ENCODE assay signal across 32 cellular contexts in the genomic region with DNA sequence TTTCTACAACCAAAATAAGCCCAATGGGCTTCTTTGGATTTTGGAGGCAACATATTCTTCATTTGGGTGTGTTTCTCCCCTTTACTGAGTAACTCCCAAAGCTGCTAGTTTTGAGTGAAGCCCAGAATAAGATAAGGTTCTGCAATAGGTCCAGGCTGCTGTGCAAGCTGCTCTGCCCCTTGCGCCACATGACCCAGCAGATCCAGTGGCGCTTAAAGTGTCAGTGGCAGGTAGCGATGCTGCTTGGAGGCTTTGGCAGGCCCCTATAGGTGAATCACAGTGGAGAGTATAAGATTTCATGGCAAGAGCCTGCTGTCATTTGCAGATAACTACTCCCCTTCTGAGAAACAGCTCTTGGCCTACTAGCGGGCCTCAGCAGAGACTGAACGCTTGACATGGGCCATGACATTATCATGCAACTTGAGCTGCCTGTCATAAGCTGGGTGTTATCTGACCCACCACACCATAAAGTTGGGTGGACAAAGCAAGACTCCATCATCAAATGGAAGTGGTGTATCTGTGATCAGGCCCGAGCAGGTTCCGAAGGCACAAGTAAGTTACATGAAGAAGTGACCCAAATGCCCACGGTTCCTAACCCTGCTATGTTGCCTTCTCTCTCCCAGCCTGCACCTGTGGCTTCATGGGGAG.
"Had no signal": no experiment of that assay in that cellular context is flagged by ENCODE, and none has a peak within 500 bp of the region (broad histone marks: within the 10 kb centered on the region; RNA-seq: fewer than 3 reads in every experiment).

No MANE protein-coding gene starts in this region.

- H3K4me1 ChIP-seq: left lung, lower lobe of right lung, neural progenitor cell, prostate gland, suprapubic skin, tibial artery, upper lobe of right lung, uterus had no signal

- H3K27me3 ChIP-seq: left lung, neural progenitor cell, neutrophil, ovary, suprapubic skin, tibial artery, upper lobe of right lung, uterus had no signal

- ATAC-seq: left cardiac atrium, left lung, lower lobe of right lung, natural killer cell, right cardiac atrium, sciatic nerve, upper lobe of right lung had no signal

- H3K27ac ChIP-seq: left lung, lower lobe of right lung, neural progenitor cell, neutrophil, ovary, prostate gland, skin epidermis, suprapubic skin, thoracic aorta, tibial artery, upper lobe of right lung, uterus had no signal

- DNase-seq: hippocampal formation; kidney glomerular epithelial cell; left cardiac atrium; left lung; lower lobe of right lung; mammary epithelial cell; mesendoderm; naive B cell; natural killer cell; nephron progenitor cell; ovary; retina; right cardiac atrium; stimulated activated CD4-positive, alpha-beta T cell treated with anti-CD3 and anti-CD28 coated beads, Interleukin-12 subunit alpha, Interleukin-12 subunit beta, amount 100 ng/mL, for 4 hours; stimulated activated CD4-positive, alpha-beta T cell treated with anti-CD3 and anti-CD28 coated beads, Interleukin-15, amount 100 ng/mL, for 24 hours; stimulated activated CD4-positive, alpha-beta T cell treated with anti-CD3 and anti-CD28 coated beads, Interleukin-2, amount 100 ng/mL, for 24 hours; stimulated activated CD4-positive, alpha-beta T cell treated with anti-CD3 and anti-CD28 coated beads, Interleukin-4, amount 100 ng/mL, for 1 hour; stimulated activated naive CD4-positive, alpha-beta T cell; tibial artery; trophoblast cell; upper lobe of right lung; uterus had no signal

- H3K36me3 Mint-ChIP-seq: natural killer cell, neural progenitor cell had no signal

- H2AFZ ChIP-seq: neural progenitor cell had no signal

- H3K36me3 ChIP-seq: left lung, lower lobe of right lung, neural progenitor cell, neutrophil, ovary, prostate gland, suprapubic skin, thoracic aorta, tibial artery, upper lobe of right lung, uterus had no signal

- H3K4me1 Mint-ChIP-seq: mesothelial cell of epicardium, naive B cell, natural killer cell, nephron progenitor cell, neural progenitor cell had no signal

- H3K4me3 Mint-ChIP-seq: mesothelial cell of epicardium; naive B cell; natural killer cell; nephron progenitor cell; neural progenitor cell; stimulated activated naive CD8-positive, alpha-beta T cell treated with anti-CD3 and anti-CD28 coated beads, Interleukin-15, Interleukin-2, amounts not matched to agents 100 ng/mL and 50 ng/mL, for 24 hours had no signal

- H3K27ac Mint-ChIP-seq: mesothelial cell of epicardium; naive B cell; natural killer cell; nephron progenitor cell; neural progenitor cell; stimulated activated naive CD8-positive, alpha-beta T cell treated with anti-CD3 and anti-CD28 coated beads, Interleukin-15, Interleukin-2, amounts not matched to agents 100 ng/mL and 50 ng/mL, for 24 hours had no signal

- H3K4me3 ChIP-seq: left lung, lower lobe of right lung, neural progenitor cell, ovary, prostate gland, skin epidermis, suprapubic skin, thoracic aorta, tibial artery, upper lobe of right lung, uterus had no signal

- H3K27me3 Mint-ChIP-seq: naive B cell; stimulated activated naive CD8-positive, alpha-beta T cell treated with anti-CD3 and anti-CD28 coated beads, Interleukin-15, Interleukin-2, amounts not matched to agents 100 ng/mL and 50 ng/mL, for 24 hours had no signal

- H3K9me3 ChIP-seq: left lung, lower lobe of right lung, neutrophil, ovary, prostate gland, suprapubic skin, thoracic aorta, tibial artery, upper lobe of right lung, uterus had no signal

- FAIRE-seq: keratinocyte had no signal

- H3K9ac ChIP-seq: neural progenitor cell had no signal

- H3K9me3 Mint-ChIP-seq: mesothelial cell of epicardium; naive B cell; natural killer cell; nephron progenitor cell; neural progenitor cell; stimulated activated naive CD8-positive, alpha-beta T cell treated with anti-CD3 and anti-CD28 coated beads, Interleukin-15, Interleukin-2, amounts not matched to agents 100 ng/mL and 50 ng/mL, for 24 hours had no signal

- H3K4me2 ChIP-seq: neural progenitor cell had no signal
